ENCODE assay signal across 23 cellular contexts in the genomic region with DNA sequence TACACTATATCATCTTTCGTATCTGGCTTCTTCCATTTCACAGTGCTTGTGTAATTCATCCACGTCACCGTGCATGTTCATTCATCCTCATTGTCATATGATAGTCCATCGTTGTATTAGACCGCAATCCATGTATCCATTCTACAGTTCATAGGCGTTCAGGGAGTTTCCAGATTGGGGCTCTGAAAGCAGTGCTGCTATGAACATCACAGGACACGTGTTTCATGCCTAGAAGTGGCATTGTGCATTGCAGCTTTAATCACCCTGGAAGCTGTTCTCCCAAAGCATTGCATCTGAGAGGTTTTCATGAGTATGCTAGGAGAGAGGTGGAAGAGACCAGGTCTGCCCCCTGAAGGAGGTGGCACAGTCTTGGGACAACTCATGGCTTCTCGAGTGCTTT. TPM values are rescaled to one million over a fixed set of nuclear protein-coding genes. Genes with fewer than 3 reads are reported as not detected.
DNase-seq lines count a peak whose midpoint lies in the region; ATAC-seq and TF ChIP-seq lines count a peak whose summit lies in the region.
"Had no signal": no experiment of that assay in that cellular context is flagged by ENCODE, and none has a peak within 500 bp of the region (broad histone marks: within the 10 kb centered on the region; RNA-seq: fewer than 3 reads in every experiment).

No MANE protein-coding gene starts in this region.

- POLR2A ChIA-PET in Caco-2 (lab: Charles Lee) = no interaction called here

- peak overlapping the region; percentile 16 for H3K27ac Mint-ChIP-seq in Caco-2 (ENCODE audit: unreplicated experiment)
- H3K27ac Mint-ChIP-seq: CD14-positive monocyte; CD4-positive, CD25-positive, alpha-beta regulatory T cell; CD8-positive, alpha-beta memory T cell had no signal

- DNase-seq in Caco-2 = no peak
- DNase-seq in aorta = no peak
- no peak for DNase-seq in glomerular visceral epithelial cell (ENCODE audit: extremely low spot score)
- no peak for DNase-seq in activated T-cell treated with anti-CD3 and anti-CD28 coated beads, Interleukin-2, amount 50 U/mL, for 48 hours
- DNase-seq: 8988T; ACHN; BE2C; C1 segment of cervical spinal cord; Calu3; CD4-positive, alpha-beta memory T cell; CD4-positive, CD25-positive, alpha-beta regulatory T cell; CD8-positive, alpha-beta memory T cell; COR-L47; DMS79 treated with DMSO at 0.1 percent for 48 hours; EL; GDM1 had no signal

- intact Hi-C loops in Caco-2 (cut with micrococcal nuclease; ENCODE audit: unreplicated experiment) (no loop called here), aorta (cut with DNase I) (no loop called here)

- no peak overlapping the region for H3K4me3 Mint-ChIP-seq in Caco-2 (ENCODE audit: unreplicated experiment)
- H3K4me3 Mint-ChIP-seq: CD14-positive monocyte; CD4-positive, alpha-beta memory T cell; CD4-positive, CD25-positive, alpha-beta regulatory T cell; CD8-positive, alpha-beta memory T cell had no signal

- no peak overlapping the region for H3K4me2 ChIP-seq in DOHH2 (ENCODE audit: low read length)
- no peak overlapping the region for H3K4me2 ChIP-seq in OCI-LY1 (ENCODE audit: low read length)
- H3K4me2 ChIP-seq: BLaER1 had no signal

- no peaks in the 10 kb centered on the region for H3K9me3 Mint-ChIP-seq in Caco-2 (ENCODE audit: unreplicated experiment)

- H3K4me3 ChIP-seq in Caco-2 (ENCODE audit: low read depth, low read length) (no peak overlapping the region), DOHH2 (ENCODE audit: low read length) (no peak overlapping the region), OCI-LY1 (ENCODE audit: low read depth, low read length, poor library complexity, severe bottlenecking) (no peak overlapping the region), aorta (ENCODE audit: low read length in 2 of 2) (no peak overlapping the region)
- H3K4me3 ChIP-seq: BLaER1, GM12878 had no signal

- H3K79me2 ChIP-seq in DOHH2 (ENCODE audit: control insufficient read depth, low read length) (peaks cover 99% of the 10 kb centered on the region), OCI-LY1 (ENCODE audit: insufficient read depth, low read length) (peaks cover 80% of the 10 kb centered on the region)

- H3K4me1 Mint-ChIP-seq in Caco-2 (ENCODE audit: low read depth, unreplicated experiment) = peaks cover 39% of the 10 kb centered on the region
- H3K4me1 Mint-ChIP-seq: CD14-positive monocyte; CD4-positive, alpha-beta memory T cell; CD4-positive, CD25-positive, alpha-beta regulatory T cell; CD8-positive, alpha-beta memory T cell had no signal

- no peak for TF ChIP-seq CTCF in Caco-2 (IDR thresholded peaks at IDR 0.05; ENCODE audit: insufficient read depth in 1 of 2, low read depth in 1 of 2, low read length in 1 of 2, severe bottlenecking in 1 of 2, unreplicated experiment in 1 of 2)
- TF ChIP-seq CTCF in DOHH2 (IDR thresholded peaks at IDR 0.05; ENCODE audit: low read depth, low read length, poor library complexity, severe bottlenecking) = no peak
- TF ChIP-seq CTCF in OCI-LY1 (IDR thresholded peaks at IDR 0.05; ENCODE audit: low read length) = no peak
- peak; percentile 59 for TF ChIP-seq CTCF in subcutaneous adipose tissue (IDR thresholded peaks at IDR 0.05; ENCODE audit: low read depth)

- no peak overlapping the region; the same call in 1 of the 2 replicates for H3K9ac ChIP-seq in OCI-LY1 (ENCODE audit: low read length)
- H3K9ac ChIP-seq: BLaER1 had no signal

- H4K20me1 ChIP-seq in DOHH2 (ENCODE audit: control insufficient read depth, insufficient read depth, low read depth, low read length) (peaks cover 79% of the 10 kb centered on the region), OCI-LY1 (ENCODE audit: insufficient read depth, low read length) (peaks cover 5% of the 10 kb centered on the region; the same call in 1 of the 2 replicates)
- H4K20me1 ChIP-seq: BLaER1 had no signal

- H3K9me3 ChIP-seq in Caco-2 (no peaks in the 10 kb centered on the region), DOHH2 (ENCODE audit: control insufficient read depth, insufficient read depth, low read length) (no peaks in the 10 kb centered on the region), OCI-LY1 (ENCODE audit: low read length) (no peaks in the 10 kb centered on the region), aorta (ENCODE audit: control insufficient read depth, low read length) (no peaks in the 10 kb centered on the region)
- H3K9me3 ChIP-seq: BE2C, BLaER1 had no signal

- BruUV-seq in Caco-2 (replicated peaks; lab: Mats Ljungman, UMichigan) = no TSS peak

- peaks cover 37% of the 10 kb centered on the region for H3F3A ChIP-seq in DOHH2 (ENCODE audit: control insufficient read depth, insufficient read depth)
- no peaks in the 10 kb centered on the region for H3F3A ChIP-seq in OCI-LY1 (ENCODE audit: insufficient read depth, low read length)

- 64 to 74% methylated on average over 8 of the region's 8 CpGs for WGBS in aorta, 2 donors

- CTCF ChIA-PET in Caco-2 (lab: Charles Lee) = no interaction called here

- H3K27me3 ChIP-seq in Caco-2 (replicated peaks; ENCODE audit: control insufficient read depth, insufficient read depth, low read length) = no peaks in the 10 kb centered on the region
- H3K27me3 ChIP-seq in DOHH2 (ENCODE audit: control insufficient read depth, low read length) = no peaks in the 10 kb centered on the region
- no peaks in the 10 kb centered on the region for H3K27me3 ChIP-seq in OCI-LY1 (ENCODE audit: insufficient read depth, low read length)
- H3K27me3 ChIP-seq in aorta (ENCODE audit: control insufficient read depth in 1 of 2, insufficient read depth in 2 of 2, low read length in 1 of 2) = no peaks in the 10 kb centered on the region
- H3K27me3 ChIP-seq: BLaER1 had no signal

- H3K27ac ChIP-seq in DOHH2 (ENCODE audit: low read depth, low read length) = 0 out of 2 replicates have a peak overlapping the region, but pooled peaks have one; percentile 8
- H3K27ac ChIP-seq in OCI-LY1 (ENCODE audit: low read depth, low read length, poor library complexity, severe bottlenecking) = peak overlapping the region; percentile 70
- H3K27ac ChIP-seq in aorta (ENCODE audit: low read depth in 1 of 2, low read length in 2 of 2) = no peak overlapping the region
- H3K27ac ChIP-seq: BLaER1 had no signal

- no peak for ATAC-seq in aorta (ENCODE audit: low FRiP score)
- ATAC-seq: GM12878 had no signal

- peaks cover 10% of the 10 kb centered on the region for H3K4me1 ChIP-seq in Caco-2
- peaks cover 74% of the 10 kb centered on the region for H3K4me1 ChIP-seq in DOHH2 (ENCODE audit: control insufficient read depth, low read length)
- peaks cover 77% of the 10 kb centered on the region for H3K4me1 ChIP-seq in OCI-LY1 (ENCODE audit: insufficient read depth, low read length, severe bottlenecking)
- H3K4me1 ChIP-seq in aorta (ENCODE audit: control insufficient read depth in 1 of 2, insufficient read depth in 2 of 2, low read length in 2 of 2) = no peaks in the 10 kb centered on the region
- H3K4me1 ChIP-seq: BE2C had no signal

- H2AFZ ChIP-seq in OCI-LY1 (ENCODE audit: low read length) = no peak overlapping the region

- no peaks in the 10 kb centered on the region for H3K27me3 Mint-ChIP-seq in Caco-2 (ENCODE audit: insufficient read depth, unreplicated experiment)

- no peaks in the 10 kb centered on the region for H3K9me2 ChIP-seq in DOHH2 (replicated peaks; ENCODE audit: control insufficient read depth, low read length)
- H3K9me2 ChIP-seq in OCI-LY1 (ENCODE audit: low read depth, low read length) = no peaks in the 10 kb centered on the region

- H3K36me3 ChIP-seq in Caco-2 (ENCODE audit: control insufficient read depth, insufficient read depth, low read length) (peaks cover 2% of the 10 kb centered on the region; the same call in 1 of the 2 replicates), DOHH2 (ENCODE audit: control insufficient read depth, low read length) (peaks cover 97% of the 10 kb centered on the region), OCI-LY1 (ENCODE audit: insufficient read depth, low read length) (peaks cover 98% of the 10 kb centered on the region), aorta (ENCODE audit: control insufficient read depth in 1 of 2, insufficient read depth in 2 of 2, low read length in 1 of 2) (no peaks in the 10 kb centered on the region)
- H3K36me3 ChIP-seq: BE2C, BLaER1 had no signal

- peaks cover 85% of the 10 kb centered on the region for H3K36me3 Mint-ChIP-seq in Caco-2 (ENCODE audit: insufficient read depth, unreplicated experiment)
- H3K36me3 Mint-ChIP-seq: CD14-positive monocyte; CD4-positive, alpha-beta memory T cell; CD4-positive, CD25-positive, alpha-beta regulatory T cell; CD8-positive, alpha-beta memory T cell had no signal

RNA-seq across cellular contexts. Expression of a gene that starts 35.3 kb away (rescaled TPM):
- 266 and 317 TPM in 2 replicates for total RNA-seq in Caco-2 (2022)
- under 1 TPM in 2 of 4 donors, not detected in 2; 0.44 to 0.82 TPM for total RNA-seq in subcutaneous adipose tissue
- total RNA-seq in aorta = 1 to 10 TPM in 1 of 2 donors, under 1 TPM in 1; 0.52 to 1.0 TPM
- polyA plus RNA-seq in aorta = not detected
- total RNA-seq: Calu3; CD4-positive, alpha-beta memory T cell; CD4-positive, CD25-positive, alpha-beta regulatory T cell; CD8-positive, alpha-beta memory T cell had no signal
- polyA plus RNA-seq: AG04450; CD14-positive monocyte; CD4-positive, alpha-beta memory T cell; CD4-positive, CD25-positive, alpha-beta regulatory T cell; CD8-positive, alpha-beta memory T cell had no signal

Comparison
In these comparisons a context has a peak if more than half of its experiments do, and no peak if none do; other contexts are left out.
1. H3K27ac ChIP-seq: peak in DOHH2 (single experiment) and OCI-LY1 (single experiment); none in aorta (0 of 2).
2. RNA of a gene that starts 35.3 kb away (total RNA-seq): 266 to 317 TPM in Caco-2; 0.52 to 1.0 TPM in aorta and 0.44 to 0.82 TPM in subcutaneous adipose tissue; every median in the first group is over 100 times any median in the second.